In genomic region chr1:110033421-110033820, GRCh38 we compare ENCODE assay signal across 12 cellular contexts. TPM values are rescaled to one million over a fixed set of nuclear protein-coding genes. Genes with fewer than 3 reads are reported as not detected.
DNase-seq lines count a peak whose midpoint lies in the region; ATAC-seq and TF ChIP-seq lines count a peak whose summit lies in the region.
"Had no signal": no experiment of that assay in that cellular context is flagged by ENCODE, and none has a peak within 500 bp of the region (broad histone marks: within the 10 kb centered on the region; RNA-seq: fewer than 3 reads in every experiment).

No MANE protein-coding gene starts in this region.

- peak overlapping the region; percentile 86 for H3K4me3 Mint-ChIP-seq in activated T-cell treated with anti-CD3 and anti-CD28 coated beads, Interleukin-2, amount 50 U/mL, for 24 hours
- H3K4me3 Mint-ChIP-seq in brain = peak overlapping the region in 4 of 5 experiments; percentile 29 to 99 (median 92)

- H3K27ac Mint-ChIP-seq in activated T-cell treated with anti-CD3 and anti-CD28 coated beads, Interleukin-2, amount 50 U/mL, for 24 hours = peak overlapping the region; percentile 94
- H3K27ac Mint-ChIP-seq in brain = peak overlapping the region in 2 of 5 experiments; percentile 96 to 97

- peaks cover 4% of the 10 kb centered on the region for H3K9me3 ChIP-seq in parathyroid adenoma (ENCODE audit: control insufficient read depth, low read length)
- H3K9me3 ChIP-seq: thyroid gland had no signal

- peaks cover 3% of the 10 kb centered on the region for H3K4me1 ChIP-seq in parathyroid adenoma

- H3K4me2 ChIP-seq in parathyroid adenoma (ENCODE audit: low read length) = no peak overlapping the region

- no peak for ATAC-seq in GM21528 (IDR thresholded peaks at IDR 0.05; ENCODE audit: low FRiP score, unreplicated experiment)

- peaks cover 2% of the 10 kb centered on the region for H3K79me2 ChIP-seq in parathyroid adenoma

- no peaks in the 10 kb centered on the region for H3K27me3 ChIP-seq in parathyroid adenoma (ENCODE audit: control insufficient read depth, insufficient read depth, low read length)
- H3K27me3 ChIP-seq: thyroid gland had no signal

- H3K36me3 Mint-ChIP-seq in activated T-cell treated with anti-CD3 and anti-CD28 coated beads, Interleukin-2, amount 50 U/mL, for 24 hours (ENCODE audit: low read depth) = peaks cover 29% of the 10 kb centered on the region
- peaks cover 9% of the 10 kb centered on the region for H3K36me3 Mint-ChIP-seq in brain

- H3K36me3 ChIP-seq in parathyroid adenoma (ENCODE audit: control insufficient read depth, insufficient read depth, low read length) = no peaks in the 10 kb centered on the region

- H3K9ac ChIP-seq in parathyroid adenoma = no peak overlapping the region

- H3K9me3 Mint-ChIP-seq in activated T-cell treated with anti-CD3 and anti-CD28 coated beads, Interleukin-2, amount 50 U/mL, for 24 hours = no peaks in the 10 kb centered on the region
- H3K9me3 Mint-ChIP-seq in brain = peaks cover 0 to 6% (median 0%) of the 10 kb centered on the region in 5 experiments

- H3K4me1 Mint-ChIP-seq in activated T-cell treated with anti-CD3 and anti-CD28 coated beads, Interleukin-2, amount 50 U/mL, for 24 hours (ENCODE audit: low read depth) = peaks cover 55% of the 10 kb centered on the region
- peaks cover 51% of the 10 kb centered on the region for H3K4me1 Mint-ChIP-seq in brain

- no peak for TF ChIP-seq CTCF in brain (conservative IDR thresholded peaks at IDR 0.05)
- no peak for TF ChIP-seq CTCF in parathyroid adenoma (IDR thresholded peaks at IDR 0.05)

- no peak overlapping the region for H3K27ac ChIP-seq in parathyroid adenoma

- no peak for DNase-seq in activated T-cell treated with anti-CD3 and anti-CD28 coated beads, Interleukin-2, amount 50 U/mL, for 24 hours
- no peak for DNase-seq in activated T-cell treated with anti-CD3 and anti-CD28 coated beads, Interleukin-2, amount 50 U/mL, for 1 hour
- DNase-seq in OCI-M1 (lab: John Stamatoyannopoulos, UW) = peak; percentile 77
- DNase-seq in GM19238 (ENCODE audit: insufficient read length, low spot score) = no peak
- no peak for DNase-seq in activated CD4-positive, CD25-positive, alpha-beta regulatory T cell (lab: John Stamatoyannopoulos, UW)
- DNase-seq: activated CD4-positive, CD25-positive, alpha-beta regulatory T cell treated with anti-CD3 and anti-CD28 coated beads, Interleukin-2, amount 50 U/mL, for 72 hours; effector CD8-positive, alpha-beta T cell; NCI-H2171; thyroid gland had no signal

- H3K27me3 Mint-ChIP-seq in activated T-cell treated with anti-CD3 and anti-CD28 coated beads, Interleukin-2, amount 50 U/mL, for 24 hours = no peaks in the 10 kb centered on the region
- no peaks in the 10 kb centered on the region for H3K27me3 Mint-ChIP-seq in brain

- peak overlapping the region; percentile 90 for H2AFZ ChIP-seq in parathyroid adenoma

- H3K4me3 ChIP-seq in parathyroid adenoma (ENCODE audit: low read depth, low read length) = no peak overlapping the region

RNA-seq across cellular contexts. Expression of gene STRIP1, which starts 1.0 kb away (rescaled TPM):
- polyA plus RNA-seq in brain (ENCODE audit: insufficient read depth, low read depth, low replicate concordance) = 27.8 TPM

RNA-seq across cellular contexts. Expression of gene ALX3, which starts 37.1 kb away (rescaled TPM):
- polyA plus RNA-seq in brain (ENCODE audit: insufficient read depth, low read depth, low replicate concordance) = 19.3 TPM

RNA-seq across cellular contexts. Expression of gene AHCYL1, which starts 48.9 kb away (rescaled TPM):
- polyA plus RNA-seq in brain (ENCODE audit: insufficient read depth, low read depth, low replicate concordance) = 164 TPM
